Comparison of ENCODE assay signal across 8 cellular contexts in the genomic region with DNA sequence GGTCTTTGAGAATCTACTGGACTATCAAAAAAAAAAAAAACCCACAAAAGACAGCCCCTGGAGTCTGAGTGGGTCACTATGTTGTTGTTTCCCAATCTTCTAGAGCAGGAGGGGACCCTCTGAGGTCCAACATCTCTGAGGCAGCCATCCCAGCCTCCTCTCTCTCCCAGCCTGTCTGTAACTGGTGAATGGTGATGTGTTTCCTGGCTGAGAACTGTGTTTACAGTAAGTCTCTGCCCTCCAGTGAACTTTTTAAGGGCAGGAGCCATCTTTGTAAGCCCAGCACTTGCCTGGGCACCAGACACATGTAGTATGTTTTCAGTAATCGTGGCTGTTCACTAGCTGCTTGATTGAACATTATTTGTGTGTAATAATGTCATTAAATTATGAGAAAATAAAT.
"Had no signal": no experiment of that assay in that cellular context is flagged by ENCODE, and none has a peak within 500 bp of the region (broad histone marks: within the 10 kb centered on the region; RNA-seq: fewer than 3 reads in every experiment).

No MANE protein-coding gene starts in this region.

- H3K4me3 Mint-ChIP-seq: GM23338, H9 had no signal

- H3K4me2 ChIP-seq: GM23338 had no signal

- H3K4me3 ChIP-seq: GM23338, K562 had no signal

- FAIRE-seq: H1, H54, K562 had no signal

- H3K9me3 Mint-ChIP-seq: GM23338, H9 had no signal

- H3K27ac Mint-ChIP-seq: GM23338, H9 had no signal

- H2AFZ ChIP-seq: GM23338 had no signal

- DNase-seq: H9, HCEC 1CT, IMR-90 had no signal

- ATAC-seq: GM23338, K562 had no signal

- H3K27ac ChIP-seq: HL-60 had no signal
